19 cellular contexts compared by ENCODE assay signal in the genomic region with DNA sequence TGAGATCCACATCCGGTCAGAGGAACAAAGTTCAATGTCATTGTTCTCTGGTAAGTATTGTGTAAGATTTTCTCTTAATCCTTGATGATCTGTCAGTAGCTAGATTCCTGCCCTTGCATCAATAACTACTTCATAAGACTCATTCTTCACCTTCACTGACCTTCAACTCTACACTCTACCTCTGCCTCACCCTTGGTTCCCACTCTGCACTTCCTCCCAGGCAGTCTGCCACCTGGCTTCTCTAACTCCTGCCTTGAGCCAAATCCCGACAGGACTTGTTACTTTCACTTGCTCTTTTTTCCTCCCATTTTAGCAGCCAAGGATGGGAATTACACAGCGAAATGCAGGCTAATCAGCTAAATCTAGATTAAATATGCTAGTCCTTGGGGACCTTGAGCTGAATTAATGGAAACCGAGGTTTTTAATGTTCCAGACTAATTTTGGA.
DNase-seq lines count a peak whose midpoint lies in the region; TF ChIP-seq lines count a peak whose summit lies in the region.
"Had no signal": no experiment of that assay in that cellular context is flagged by ENCODE, and none has a peak within 500 bp of the region (broad histone marks: within the 10 kb centered on the region; RNA-seq: fewer than 3 reads in every experiment).

No MANE protein-coding gene starts in this region.

- TF ChIP-seq EP300 in suprapubic skin (IDR thresholded peaks at IDR 0.05) (no peak), SK-N-SH (IDR thresholded peaks at IDR 0.05; ENCODE audit: borderline replicate concordance in 1 of 2, low read depth in 1 of 2, low read length in 1 of 2) (no peak)

- H3K4me3 Mint-ChIP-seq in H9: no peak overlapping the region
- H3K4me3 Mint-ChIP-seq: activated naive CD4-positive, alpha-beta T cell treated with anti-CD3 and anti-CD28 coated beads, Interleukin-2, amount 10 ng/mL, durations not matched to agents 7 days and 5 days; natural killer cell had no signal

- no peak overlapping the region for H3K18ac ChIP-seq in H9 (ENCODE audit: insufficient read length, low read depth, low read length)

- H3K27me3 Mint-ChIP-seq in H9 (ENCODE audit: low read depth): no peaks in the 10 kb centered on the region
- H3K27me3 Mint-ChIP-seq: activated naive CD4-positive, alpha-beta T cell treated with anti-CD3 and anti-CD28 coated beads, Interleukin-2, amount 10 ng/mL, durations not matched to agents 7 days and 5 days had no signal

- no peak overlapping the region for H2BK120ac ChIP-seq in H9 (ENCODE audit: low read depth, low read length, poor library complexity, severe bottlenecking)

- TF ChIP-seq POLR2A in suprapubic skin (IDR thresholded peaks at IDR 0.05): no peak

- H3F3A ChIP-seq in SK-N-SH (replicated peaks; ENCODE audit: insufficient read depth): no peaks in the 10 kb centered on the region

- H4K8ac ChIP-seq in H9 (replicated peaks; ENCODE audit: insufficient read length, low read depth, low read length): no peak overlapping the region

- H2BK15ac ChIP-seq in H9 (ENCODE audit: low read depth, low read length): no peak overlapping the region

- H2BK12ac ChIP-seq in H9 (ENCODE audit: insufficient read length, low read depth, low read length): no peak overlapping the region

- H3K56ac ChIP-seq in H9 (ENCODE audit: insufficient read length, low read depth, low read length): no peak overlapping the region

- no peaks in the 10 kb centered on the region for H3K79me1 ChIP-seq in H9 (ENCODE audit: insufficient read depth, low read depth, low read length, poor library complexity, severe bottlenecking)

- H3K4me2 ChIP-seq in H9 (ENCODE audit: insufficient read depth, insufficient read length, low read length) (no peak overlapping the region), SK-N-SH (no peak overlapping the region)

- H2BK20ac ChIP-seq in H9 (ENCODE audit: low read depth, low read length, poor library complexity, severe bottlenecking): no peak overlapping the region

- no peak for DNase-seq in H9
- DNase-seq in astrocyte of the hippocampus (ENCODE audit: low read depth, low spot score): peak; percentile 8
- DNase-seq in globus pallidus (ENCODE audit: low spot score): peak; percentile 2
- no peak for DNase-seq in suprapubic skin (ENCODE audit: low spot score in 2 of 2)
- DNase-seq in activated CD4-positive, alpha-beta T cell treated with anti-CD3 and anti-CD28 coated beads for 48 hours: no peak
- DNase-seq in occipital lobe (lab: John Stamatoyannopoulos, UW): no peak
- DNase-seq in SK-N-SH: no peak
- DNase-seq: activated naive CD4-positive, alpha-beta T cell treated with anti-CD3 and anti-CD28 coated beads, Interleukin-2, amount 10 ng/mL, durations not matched to agents 7 days and 5 days; GOT3; Kasumi-1; MV-4-11; natural killer cell; NCI-H146; NCI-H524; Peyer's patch; SIG-M5; stimulated activated CD4-positive, alpha-beta T cell treated with anti-CD3 and anti-CD28 coated beads, Interleukin-2, amount 100 ng/mL, for 48 hours had no signal

- H3T11ph ChIP-seq in H9 (ENCODE audit: low read length): no peak overlapping the region

- H4K5ac ChIP-seq in H9 (ENCODE audit: insufficient read length, low read depth, low read length): no peak overlapping the region

- H3K9me3 ChIP-seq in H9 (ENCODE audit: control insufficient read depth, low read depth, low read length) (no peaks in the 10 kb centered on the region), suprapubic skin (no peaks in the 10 kb centered on the region), SK-N-SH (no peaks in the 10 kb centered on the region)
- H3K9me3 ChIP-seq: Peyer's patch, right atrium auricular region had no signal

- no peak overlapping the region for H2AK5ac ChIP-seq in H9 (ENCODE audit: insufficient read length, low read length)

- H4K20me1 ChIP-seq in H9 (ENCODE audit: control insufficient read depth, insufficient read depth, insufficient read length) (no peaks in the 10 kb centered on the region), SK-N-SH (ENCODE audit: insufficient read depth) (no peaks in the 10 kb centered on the region)

- no CpG with 5 or more reads among the region's 4 CpGs for WGBS in H9 (ENCODE audit: extremely low coverage, insufficient read length, low lambda C conversion rate)
- WGBS in suprapubic skin: 30% methylated on average over 4 of the region's 4 CpGs
- 2% methylated on average over 4 of the region's 4 CpGs for WGBS in SK-N-SH (ENCODE audit: low lambda C conversion rate)

- no peaks in the 10 kb centered on the region for H3K79me2 ChIP-seq in H9 (ENCODE audit: insufficient read depth, low read length)
- H3K79me2 ChIP-seq in SK-N-SH (ENCODE audit: insufficient read depth): no peaks in the 10 kb centered on the region

- H3K23me2 ChIP-seq in H9 (ENCODE audit: insufficient read length, low read depth, low read length, poor library complexity, severe bottlenecking): no peaks in the 10 kb centered on the region

- peaks cover 8 to 17% of the 10 kb centered on the region in 2 experiments for H3K4me1 Mint-ChIP-seq in H9
- H3K4me1 Mint-ChIP-seq: activated naive CD4-positive, alpha-beta T cell treated with anti-CD3 and anti-CD28 coated beads, Interleukin-2, amount 10 ng/mL, durations not matched to agents 7 days and 5 days; natural killer cell had no signal

- no peaks in the 10 kb centered on the region for H3K9me3 Mint-ChIP-seq in H9
- H3K9me3 Mint-ChIP-seq: activated naive CD4-positive, alpha-beta T cell treated with anti-CD3 and anti-CD28 coated beads, Interleukin-2, amount 10 ng/mL, durations not matched to agents 7 days and 5 days had no signal

- H3K27ac ChIP-seq in H9 (ENCODE audit: insufficient read length, low read depth, low read length) (no peak overlapping the region), suprapubic skin (no peak overlapping the region), SK-N-SH (ENCODE audit: low read depth in 2 of 2, low read length in 1 of 2) (no peak overlapping the region)
- H3K27ac ChIP-seq: HL-60, Peyer's patch, right atrium auricular region had no signal

- H3K27ac Mint-ChIP-seq in H9: peak overlapping the region in 2 of 3 experiments; percentile 31 to 33; a peak in 3 of 7 replicates
- H3K27ac Mint-ChIP-seq: activated naive CD4-positive, alpha-beta T cell treated with anti-CD3 and anti-CD28 coated beads, Interleukin-2, amount 10 ng/mL, durations not matched to agents 7 days and 5 days; natural killer cell had no signal

- H3K4me1 ChIP-seq in H9 (ENCODE audit: insufficient read depth, low read length) (no peaks in the 10 kb centered on the region), suprapubic skin (peaks cover 5% of the 10 kb centered on the region), SK-N-SH (ENCODE audit: control insufficient read depth in 1 of 2, insufficient read depth in 2 of 2, low read depth in 1 of 2, low read length in 1 of 2) (peaks cover 0 to 5% of the 10 kb centered on the region in 2 experiments; a peak in 1 of 4 replicates)
- H3K4me1 ChIP-seq: Peyer's patch, right atrium auricular region had no signal

- H3K9ac ChIP-seq in H9 (ENCODE audit: extremely low read depth, insufficient read length, low read length) (no peak overlapping the region), SK-N-SH (no peak overlapping the region)

- no peaks in the 10 kb centered on the region for H3K9me2 ChIP-seq in SK-N-SH

- CTCF ChIA-PET in SK-N-SH (lab: Yijun Ruan, JAX): no interaction called here

- H3K23ac ChIP-seq in H9 (ENCODE audit: insufficient read length, low read depth, low read length): no peak overlapping the region

- TF ChIP-seq RAD21 in SK-N-SH (IDR thresholded peaks at IDR 0.05; ENCODE audit: low read length): no peak

- H3K27me3 ChIP-seq in H9 (ENCODE audit: insufficient read depth, low read length): no peaks in the 10 kb centered on the region
- H3K27me3 ChIP-seq in suprapubic skin: no peaks in the 10 kb centered on the region
- no peaks in the 10 kb centered on the region for H3K27me3 ChIP-seq in SK-N-SH (ENCODE audit: insufficient read depth)
- H3K27me3 ChIP-seq: Peyer's patch, right atrium auricular region had no signal

- H2BK5ac ChIP-seq in H9 (ENCODE audit: insufficient read length, low read length): no peak overlapping the region

- no peak overlapping the region for H2AFZ ChIP-seq in H9 (ENCODE audit: low read length)
- no peak overlapping the region for H2AFZ ChIP-seq in SK-N-SH (ENCODE audit: low read depth)

- no peaks in the 10 kb centered on the region for H3K36me3 ChIP-seq in suprapubic skin
- H3K36me3 ChIP-seq in SK-N-SH (replicated peaks in 1 of 2; ENCODE audit: control insufficient read depth in 1 of 2, insufficient read depth in 2 of 2, low read length in 1 of 2): no peaks in the 10 kb centered on the region
- H3K36me3 ChIP-seq: Peyer's patch, right atrium auricular region had no signal

- H3K4me3 ChIP-seq in suprapubic skin: peak overlapping the region; percentile 10
- H3K4me3 ChIP-seq in SK-N-SH (ENCODE audit: low read depth in 2 of 2, low read length in 1 of 2): no peak overlapping the region
- H3K4me3 ChIP-seq: Peyer's patch, right atrium auricular region had no signal

- no peak overlapping the region for H4K91ac ChIP-seq in H9 (ENCODE audit: insufficient read length, low read depth, low read length)

- TF ChIP-seq CTCF in H9 (conservative IDR thresholded peaks at IDR 0.05): no peak
- TF ChIP-seq CTCF in suprapubic skin (IDR thresholded peaks at IDR 0.05): no peak
- TF ChIP-seq CTCF in SK-N-SH (IDR thresholded peaks at IDR 0.05): no peak

- no peak overlapping the region for H3K4ac ChIP-seq in H9 (ENCODE audit: low read depth, low read length)

- no peaks in the 10 kb centered on the region for H3K36me3 Mint-ChIP-seq in H9 (ENCODE audit: insufficient read depth in 1 of 3, low read depth in 3 of 3)
- H3K36me3 Mint-ChIP-seq: activated naive CD4-positive, alpha-beta T cell treated with anti-CD3 and anti-CD28 coated beads, Interleukin-2, amount 10 ng/mL, durations not matched to agents 7 days and 5 days; natural killer cell had no signal

- H3K14ac ChIP-seq in H9 (ENCODE audit: insufficient read depth, low read length): no peak overlapping the region

- POLR2A ChIA-PET in SK-N-SH (lab: Yijun Ruan, JAX): no interaction called here

TF ChIP-seq in SK-N-SH, 30 proteins besides CTCF, POLR2A, EP300 and RAD21 (continues in another document):
- TF ChIP-seq MEF2A (IDR thresholded peaks at IDR 0.05; ENCODE audit: borderline replicate concordance, low read depth): no peak
- no peak for TF ChIP-seq TCF12 (IDR thresholded peaks at IDR 0.05)
- TF ChIP-seq RCOR1 (IDR thresholded peaks at IDR 0.05; ENCODE audit: low read length): no peak
- TF ChIP-seq, protein P1, sequence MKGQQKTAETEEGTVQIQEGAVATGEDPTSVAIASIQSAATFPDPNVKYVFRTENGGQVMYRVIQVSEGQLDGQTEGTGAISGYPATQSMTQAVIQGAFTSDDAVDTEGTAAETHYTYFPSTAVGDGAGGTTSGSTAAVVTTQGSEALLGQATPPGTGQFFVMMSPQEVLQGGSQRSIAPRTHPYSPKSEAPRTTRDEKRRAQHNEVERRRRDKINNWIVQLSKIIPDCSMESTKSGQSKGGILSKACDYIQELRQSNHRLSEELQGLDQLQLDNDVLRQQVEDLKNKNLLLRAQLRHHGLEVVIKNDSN (IDR thresholded peaks at IDR 0.05; ENCODE audit: borderline replicate concordance, low read depth): no peak
- TF ChIP-seq SMC3 (IDR thresholded peaks at IDR 0.05; ENCODE audit: low read depth, low read length): no peak

Comparison
In these comparisons a context has a peak if more than half of its experiments do, and no peak if none do; other contexts are left out.
1. DNase-seq: peak in astrocyte of the hippocampus (single experiment) and globus pallidus (single experiment); none in H9 (single experiment), suprapubic skin (0 of 2), activated CD4-positive, alpha-beta T cell treated with anti-CD3 and anti-CD28 coated beads for 48 hours (single experiment), occipital lobe (single experiment) and SK-N-SH (single experiment).